ENCODE assay signal across 38 cellular contexts in the genomic region with DNA sequence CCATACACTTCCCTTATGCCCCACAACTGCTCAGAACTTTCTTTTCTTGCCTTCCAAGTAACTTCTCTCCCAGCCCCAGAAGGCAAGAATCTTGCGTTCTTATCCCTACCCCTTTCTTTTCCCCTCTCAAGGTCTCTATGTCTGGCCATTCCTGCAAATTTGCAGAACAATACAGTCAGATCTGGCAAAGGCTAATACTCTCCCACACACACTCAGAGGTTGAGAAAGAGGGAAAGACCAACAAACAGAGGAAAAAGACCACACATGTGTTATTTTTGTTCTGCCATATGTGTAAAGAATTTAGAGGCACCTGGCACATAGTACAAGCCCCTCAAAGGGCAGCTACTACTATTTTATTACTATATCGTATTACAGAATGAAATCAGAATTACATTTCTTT. TPM values are rescaled to one million over a fixed set of nuclear protein-coding genes. Genes with fewer than 3 reads are reported as not detected.
"Had no signal": no experiment of that assay in that cellular context is flagged by ENCODE, and none has a peak within 500 bp of the region (broad histone marks: within the 10 kb centered on the region; RNA-seq: fewer than 3 reads in every experiment).

No MANE protein-coding gene starts in this region.

- H3K4me3 ChIP-seq: cardiac muscle cell, PC-9 had no signal

- H3K36me3 ChIP-seq: brain microvascular endothelial cell, cardiac muscle cell, WERI-Rb-1 had no signal

- DNase-seq: activated CD4-positive, alpha-beta T cell treated with anti-CD3 and anti-CD28 coated beads, Interleukin-2, amount 10 ng/mL, durations not matched to agents 24 days and 14 days; activated CD4-positive, alpha-beta T cell treated with anti-CD3 and anti-CD28 coated beads, Interleukin-2, amount 50 U/mL, for 4 hours; activated CD8-positive, alpha-beta T cell treated with anti-CD3 and anti-CD28 coated beads for 36 hours; activated effector memory CD4-positive, alpha-beta T cell treated with anti-CD3 and anti-CD28 coated beads, Interleukin-2, amount 50 U/mL, for 16 hours; activated naive CD4-positive, alpha-beta T cell; activated naive CD4-positive, alpha-beta T cell treated with anti-CD3 and anti-CD28 coated beads, Interleukin-2, amount 50 U/mL, for 16 hours; activated naive CD8-positive, alpha-beta T cell treated with anti-CD3 and anti-CD28 coated beads for 36 hours; activated T-cell treated with anti-CD3 and anti-CD28 coated beads, Interleukin-2, amount 50 U/mL, for 1 hour; activated T-cell treated with anti-CD3 and anti-CD28 coated beads, Interleukin-2, amount 50 U/mL, for 72 hours; amniotic stem cell; aorta; brain microvascular endothelial cell; NCI-H1092 treated with DMSO at 0.1 percent for 48 hours; NCI-H1417; NCI-H146; NCI-H187; NCI-H2029 treated with DMSO at 0.1 percent for 48 hours; NCI-H2107; NCI-H2171; NCI-H510A; NCI-H526; NCI-H748 treated with DMSO at 0.1 percent for 48 hours; NK-92 treated with Interleukin-12 subunit alpha and Interleukin-12 subunit beta, amount 100 ng/mL, for 24 hours; PC-9; SIG-M5; SW 1271; T-helper 1 cell; T-helper 2 cell; T-helper 9 cell; WERI-Rb-1 had no signal

- H3K4me1 Mint-ChIP-seq: activated naive CD8-positive, alpha-beta T cell treated with anti-CD3 and anti-CD28 coated beads for 36 hours; activated T-helper 17 cell treated with anti-CD3 and anti-CD28 coated beads, Interleukin-2, amount 50 U/mL, for 72 hours; central memory CD8-positive, alpha-beta T cell had no signal

- ATAC-seq: activated CD8-positive, alpha-beta T cell treated with anti-CD3 and anti-CD28 coated beads for 36 hours; activated T-cell treated with anti-CD3 and anti-CD28 coated beads, Interleukin-2, amount 50 U/mL, for 72 hours; activated T-helper 17 cell treated with anti-CD3 and anti-CD28 coated beads, Interleukin-2, amount 50 U/mL, for 72 hours; Right ventricle myocardium inferior had no signal

- H3K27ac Mint-ChIP-seq: activated CD4-positive, alpha-beta T cell treated with anti-CD3 and anti-CD28 coated beads, Interleukin-2, amount 10 ng/mL, durations not matched to agents 24 days and 14 days; activated CD8-positive, alpha-beta T cell treated with anti-CD3 and anti-CD28 coated beads for 36 hours; activated naive CD8-positive, alpha-beta T cell treated with anti-CD3 and anti-CD28 coated beads for 36 hours; activated T-cell treated with anti-CD3 and anti-CD28 coated beads, Interleukin-2, amount 50 U/mL, for 72 hours; activated T-helper 17 cell treated with anti-CD3 and anti-CD28 coated beads, Interleukin-2, amount 50 U/mL, for 72 hours had no signal

- H3K4me2 ChIP-seq: PC-9 had no signal

- H3K27me3 ChIP-seq: brain microvascular endothelial cell, cardiac muscle cell had no signal

- H3K4me3 Mint-ChIP-seq: activated CD4-positive, alpha-beta T cell treated with anti-CD3 and anti-CD28 coated beads, Interleukin-2, amount 10 ng/mL, durations not matched to agents 24 days and 14 days; activated CD8-positive, alpha-beta T cell treated with anti-CD3 and anti-CD28 coated beads for 36 hours; activated naive CD8-positive, alpha-beta T cell treated with anti-CD3 and anti-CD28 coated beads for 36 hours; activated T-cell treated with anti-CD3 and anti-CD28 coated beads, Interleukin-2, amount 50 U/mL, for 72 hours; activated T-helper 17 cell treated with anti-CD3 and anti-CD28 coated beads, Interleukin-2, amount 50 U/mL, for 72 hours; central memory CD8-positive, alpha-beta T cell had no signal

- H3K36me3 Mint-ChIP-seq: activated naive CD8-positive, alpha-beta T cell treated with anti-CD3 and anti-CD28 coated beads for 36 hours had no signal

- H3K27ac ChIP-seq: brain microvascular endothelial cell, cardiac muscle cell, PC-9, RWPE1, WERI-Rb-1 had no signal

- H2AFZ ChIP-seq: PC-9 had no signal

- H3K9me3 Mint-ChIP-seq: activated CD8-positive, alpha-beta T cell treated with anti-CD3 and anti-CD28 coated beads for 36 hours; activated naive CD8-positive, alpha-beta T cell treated with anti-CD3 and anti-CD28 coated beads for 36 hours; activated T-helper 17 cell treated with anti-CD3 and anti-CD28 coated beads, Interleukin-2, amount 50 U/mL, for 72 hours; central memory CD8-positive, alpha-beta T cell had no signal

RNA-seq across cellular contexts. Expression of gene GJD2, which starts 25.7 kb away (rescaled TPM):
- total RNA-seq: activated CD4-positive, alpha-beta T cell treated with anti-CD3 and anti-CD28 coated beads, Interleukin-2, amount 10 ng/mL, durations not matched to agents 24 days and 14 days; activated CD8-positive, alpha-beta memory T cell treated with anti-CD3 and anti-CD28 coated beads for 36 hours; activated CD8-positive, alpha-beta T cell treated with anti-CD3 and anti-CD28 coated beads for 36 hours; activated naive CD8-positive, alpha-beta T cell treated with anti-CD3 and anti-CD28 coated beads for 36 hours; activated T-cell treated with anti-CD3 and anti-CD28 coated beads, Interleukin-2, amount 50 U/mL, for 72 hours; activated T-helper 17 cell treated with anti-CD3 and anti-CD28 coated beads, Interleukin-2, amount 50 U/mL, for 72 hours; M059J; OCI-LY7; PC-9; Right ventricle myocardium inferior had no signal
